In the genomic region with DNA sequence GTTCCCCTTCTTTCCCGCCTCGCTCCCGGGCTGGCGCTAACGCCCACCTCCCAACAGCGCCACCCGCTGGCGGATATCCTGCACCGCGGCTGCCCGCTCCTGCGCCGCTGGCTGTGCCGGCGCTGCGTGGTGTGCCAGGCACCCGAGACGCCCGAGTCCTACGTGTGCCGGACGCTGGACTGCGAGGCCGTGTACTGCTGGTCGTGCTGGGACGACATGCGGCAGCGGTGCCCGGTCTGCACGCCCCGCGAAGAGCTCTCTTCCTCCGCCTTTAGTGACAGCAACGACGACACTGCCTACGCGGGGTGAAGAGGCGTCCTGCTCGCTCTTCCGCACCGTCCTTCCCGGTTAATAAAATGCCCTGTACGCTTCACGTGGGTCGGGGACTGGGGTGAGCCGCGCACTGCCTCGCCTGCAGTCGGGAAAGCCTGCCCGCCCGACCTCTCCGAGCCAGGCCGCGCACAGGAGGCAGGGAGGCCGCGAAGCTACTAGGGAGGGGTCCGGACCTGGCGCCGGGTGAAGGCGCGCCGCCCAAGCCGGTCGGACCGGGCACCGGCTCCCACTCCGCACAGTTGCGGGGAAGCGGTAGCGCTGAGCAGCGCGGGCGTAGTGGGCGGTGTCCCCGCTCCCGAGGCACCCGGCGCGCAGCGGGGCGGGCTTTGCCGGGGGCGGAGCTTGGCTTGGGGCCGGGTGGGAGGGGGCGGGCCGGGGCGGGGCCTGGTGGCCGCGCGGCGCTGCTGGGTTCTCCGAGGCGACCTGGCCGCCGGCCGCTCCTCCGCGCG, we compare ENCODE assay signal across 1 cellular context.
A peak's percentile ranks its signal among the peaks of the same experiment; 100 is the strongest.
TF ChIP-seq lines count a peak whose summit lies in the region.

A gene with protein sequence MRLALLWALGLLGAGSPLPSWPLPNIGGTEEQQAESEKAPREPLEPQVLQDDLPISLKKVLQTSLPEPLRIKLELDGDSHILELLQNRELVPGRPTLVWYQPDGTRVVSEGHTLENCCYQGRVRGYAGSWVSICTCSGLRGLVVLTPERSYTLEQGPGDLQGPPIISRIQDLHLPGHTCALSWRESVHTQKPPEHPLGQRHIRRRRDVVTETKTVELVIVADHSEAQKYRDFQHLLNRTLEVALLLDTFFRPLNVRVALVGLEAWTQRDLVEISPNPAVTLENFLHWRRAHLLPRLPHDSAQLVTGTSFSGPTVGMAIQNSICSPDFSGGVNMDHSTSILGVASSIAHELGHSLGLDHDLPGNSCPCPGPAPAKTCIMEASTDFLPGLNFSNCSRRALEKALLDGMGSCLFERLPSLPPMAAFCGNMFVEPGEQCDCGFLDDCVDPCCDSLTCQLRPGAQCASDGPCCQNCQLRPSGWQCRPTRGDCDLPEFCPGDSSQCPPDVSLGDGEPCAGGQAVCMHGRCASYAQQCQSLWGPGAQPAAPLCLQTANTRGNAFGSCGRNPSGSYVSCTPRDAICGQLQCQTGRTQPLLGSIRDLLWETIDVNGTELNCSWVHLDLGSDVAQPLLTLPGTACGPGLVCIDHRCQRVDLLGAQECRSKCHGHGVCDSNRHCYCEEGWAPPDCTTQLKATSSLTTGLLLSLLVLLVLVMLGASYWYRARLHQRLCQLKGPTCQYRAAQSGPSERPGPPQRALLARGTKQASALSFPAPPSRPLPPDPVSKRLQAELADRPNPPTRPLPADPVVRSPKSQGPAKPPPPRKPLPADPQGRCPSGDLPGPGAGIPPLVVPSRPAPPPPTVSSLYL (plus strand): TSS at position 757 of the 782 bp plus-strand sequence. CDS start 71 bp downstream, outside the sequence.

TF ChIP-seq in K562, 482 proteins besides CTCF, POLR2A, EP300 and RAD21 (continued from another document and continues in another):
- TF ChIP-seq SAP30 (IDR thresholded peaks at IDR 0.05; ENCODE audit: borderline replicate concordance, insufficient read depth, low read depth, low read length, poor library complexity, severe bottlenecking) = peak; percentile 70
- no peak for TF ChIP-seq FOS (IDR thresholded peaks at IDR 0.05; ENCODE audit: extremely low read depth, insufficient read length)
- TF ChIP-seq HOXB6 (CRISPR knock-in tag; IDR thresholded peaks at IDR 0.05; ENCODE audit: borderline replicate concordance) = no peak
- no peak for TF ChIP-seq ZBTB1 (CRISPR knock-in tag; IDR thresholded peaks at IDR 0.05; ENCODE audit: borderline replicate concordance, low read depth)
- TF ChIP-seq, protein P1, sequence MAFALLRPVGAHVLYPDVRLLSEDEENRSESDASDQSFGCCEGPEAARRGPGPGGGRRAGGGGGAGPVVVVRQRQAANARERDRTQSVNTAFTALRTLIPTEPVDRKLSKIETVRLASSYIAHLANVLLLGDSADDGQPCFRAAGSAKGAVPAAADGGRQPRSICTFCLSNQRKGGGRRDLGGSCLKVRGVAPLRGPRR (CRISPR knock-in tag; IDR thresholded peaks at IDR 0.05) = no peak
- TF ChIP-seq SMARCE1 (IDR thresholded peaks at IDR 0.05) = peak; percentile 76
- TF ChIP-seq MAZ (CRISPR knock-in tag; conservative IDR thresholded peaks at IDR 0.05 in 1 of 2, IDR thresholded peaks at IDR 0.05 in 1 of 2) = peak; percentile 41 to 83; a peak in 3 of 4 replicates
- TF ChIP-seq CEBPB (tag; IDR thresholded peaks at IDR 0.05) = no peak
- no peak for TF ChIP-seq STAT5A (IDR thresholded peaks at IDR 0.05; ENCODE audit: borderline replicate concordance, low read length)
- no peak for TF ChIP-seq TCF7L2 (IDR thresholded peaks at IDR 0.05; ENCODE audit: low read depth, low read length)
- TF ChIP-seq, protein P2, sequence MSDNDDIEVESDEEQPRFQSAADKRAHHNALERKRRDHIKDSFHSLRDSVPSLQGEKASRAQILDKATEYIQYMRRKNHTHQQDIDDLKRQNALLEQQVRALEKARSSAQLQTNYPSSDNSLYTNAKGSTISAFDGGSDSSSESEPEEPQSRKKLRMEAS (CRISPR knock-in tag; IDR thresholded peaks at IDR 0.05) = peak; percentile 90
- peak; percentile 44; the same call in 1 of the 2 replicates for TF ChIP-seq ZNF263 (CRISPR knock-in tag; IDR thresholded peaks at IDR 0.05; ENCODE audit: borderline replicate concordance)
- TF ChIP-seq TARDBP (IDR thresholded peaks at IDR 0.05) = peak; percentile 23; the same call in 1 of the 2 replicates
- TF ChIP-seq L3MBTL2 (IDR thresholded peaks at IDR 0.05) = peak; percentile 89
- TF ChIP-seq, protein P3, sequence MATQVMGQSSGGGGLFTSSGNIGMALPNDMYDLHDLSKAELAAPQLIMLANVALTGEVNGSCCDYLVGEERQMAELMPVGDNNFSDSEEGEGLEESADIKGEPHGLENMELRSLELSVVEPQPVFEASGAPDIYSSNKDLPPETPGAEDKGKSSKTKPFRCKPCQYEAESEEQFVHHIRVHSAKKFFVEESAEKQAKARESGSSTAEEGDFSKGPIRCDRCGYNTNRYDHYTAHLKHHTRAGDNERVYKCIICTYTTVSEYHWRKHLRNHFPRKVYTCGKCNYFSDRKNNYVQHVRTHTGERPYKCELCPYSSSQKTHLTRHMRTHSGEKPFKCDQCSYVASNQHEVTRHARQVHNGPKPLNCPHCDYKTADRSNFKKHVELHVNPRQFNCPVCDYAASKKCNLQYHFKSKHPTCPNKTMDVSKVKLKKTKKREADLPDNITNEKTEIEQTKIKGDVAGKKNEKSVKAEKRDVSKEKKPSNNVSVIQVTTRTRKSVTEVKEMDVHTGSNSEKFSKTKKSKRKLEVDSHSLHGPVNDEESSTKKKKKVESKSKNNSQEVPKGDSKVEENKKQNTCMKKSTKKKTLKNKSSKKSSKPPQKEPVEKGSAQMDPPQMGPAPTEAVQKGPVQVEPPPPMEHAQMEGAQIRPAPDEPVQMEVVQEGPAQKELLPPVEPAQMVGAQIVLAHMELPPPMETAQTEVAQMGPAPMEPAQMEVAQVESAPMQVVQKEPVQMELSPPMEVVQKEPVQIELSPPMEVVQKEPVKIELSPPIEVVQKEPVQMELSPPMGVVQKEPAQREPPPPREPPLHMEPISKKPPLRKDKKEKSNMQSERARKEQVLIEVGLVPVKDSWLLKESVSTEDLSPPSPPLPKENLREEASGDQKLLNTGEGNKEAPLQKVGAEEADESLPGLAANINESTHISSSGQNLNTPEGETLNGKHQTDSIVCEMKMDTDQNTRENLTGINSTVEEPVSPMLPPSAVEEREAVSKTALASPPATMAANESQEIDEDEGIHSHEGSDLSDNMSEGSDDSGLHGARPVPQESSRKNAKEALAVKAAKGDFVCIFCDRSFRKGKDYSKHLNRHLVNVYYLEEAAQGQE (CRISPR knock-in tag; IDR thresholded peaks at IDR 0.05; ENCODE audit: low read depth) = 0 out of 2 replicates have a peak, but pooled peaks have one; percentile 19
- peak; percentile 97 for TF ChIP-seq SP1 (CRISPR knock-in tag; IDR thresholded peaks at IDR 0.05)
- TF ChIP-seq, protein P4, sequence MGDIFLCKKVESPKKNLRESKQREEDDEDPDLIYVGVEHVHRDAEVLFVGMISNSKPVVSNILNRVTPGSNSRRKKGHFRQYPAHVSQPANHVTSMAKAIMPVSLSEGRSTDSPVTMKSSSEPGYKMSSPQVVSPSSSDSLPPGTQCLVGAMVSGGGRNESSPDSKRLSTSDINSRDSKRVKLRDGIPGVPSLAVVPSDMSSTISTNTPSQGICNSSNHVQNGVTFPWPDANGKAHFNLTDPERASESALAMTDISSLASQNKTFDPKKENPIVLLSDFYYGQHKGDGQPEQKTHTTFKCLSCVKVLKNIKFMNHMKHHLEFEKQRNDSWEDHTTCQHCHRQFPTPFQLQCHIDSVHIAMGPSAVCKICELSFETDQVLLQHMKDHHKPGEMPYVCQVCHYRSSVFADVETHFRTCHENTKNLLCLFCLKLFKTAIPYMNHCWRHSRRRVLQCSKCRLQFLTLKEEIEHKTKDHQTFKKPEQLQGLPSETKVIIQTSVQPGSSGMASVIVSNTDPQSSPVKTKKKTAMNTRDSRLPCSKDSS (IDR thresholded peaks at IDR 0.05; ENCODE audit: low read depth, partially characterized antibody) = no peak
- peak; percentile 69; the same call in 1 of the 2 replicates for TF ChIP-seq EP400 (IDR thresholded peaks at IDR 0.05)
- TF ChIP-seq MCM5 (IDR thresholded peaks at IDR 0.05; ENCODE audit: low read depth) = no peak
- TF ChIP-seq ASH1L (IDR thresholded peaks at IDR 0.05; ENCODE audit: borderline replicate concordance, low read depth, partially characterized antibody) = no peak
- TF ChIP-seq HNRNPL (IDR thresholded peaks at IDR 0.05; ENCODE audit: low read depth, low read length) = peak; percentile 72
- TF ChIP-seq BRD9 (IDR thresholded peaks at IDR 0.05; ENCODE audit: low read depth, partially characterized antibody) = no peak
- TF ChIP-seq TAF1 (IDR thresholded peaks at IDR 0.05; ENCODE audit: control insufficient read depth, extremely low read depth, insufficient read depth, low read length, severe bottlenecking) = peak; percentile 56
- TF ChIP-seq, protein P5, sequence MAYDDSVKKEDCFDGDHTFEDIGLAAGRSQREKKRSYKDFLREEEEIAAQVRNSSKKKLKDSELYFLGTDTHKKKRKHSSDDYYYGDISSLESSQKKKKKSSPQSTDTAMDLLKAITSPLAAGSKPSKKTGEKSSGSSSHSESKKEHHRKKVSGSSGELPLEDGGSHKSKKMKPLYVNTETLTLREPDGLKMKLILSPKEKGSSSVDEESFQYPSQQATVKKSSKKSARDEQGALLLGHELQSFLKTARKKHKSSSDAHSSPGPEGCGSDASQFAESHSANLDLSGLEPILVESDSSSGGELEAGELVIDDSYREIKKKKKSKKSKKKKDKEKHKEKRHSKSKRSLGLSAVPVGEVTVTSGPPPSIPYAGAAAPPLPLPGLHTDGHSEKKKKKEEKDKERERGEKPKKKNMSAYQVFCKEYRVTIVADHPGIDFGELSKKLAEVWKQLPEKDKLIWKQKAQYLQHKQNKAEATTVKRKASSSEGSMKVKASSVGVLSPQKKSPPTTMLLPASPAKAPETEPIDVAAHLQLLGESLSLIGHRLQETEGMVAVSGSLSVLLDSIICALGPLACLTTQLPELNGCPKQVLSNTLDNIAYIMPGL (CRISPR knock-in tag; IDR thresholded peaks at IDR 0.05) = peak; percentile 87
- TF ChIP-seq, protein P6, sequence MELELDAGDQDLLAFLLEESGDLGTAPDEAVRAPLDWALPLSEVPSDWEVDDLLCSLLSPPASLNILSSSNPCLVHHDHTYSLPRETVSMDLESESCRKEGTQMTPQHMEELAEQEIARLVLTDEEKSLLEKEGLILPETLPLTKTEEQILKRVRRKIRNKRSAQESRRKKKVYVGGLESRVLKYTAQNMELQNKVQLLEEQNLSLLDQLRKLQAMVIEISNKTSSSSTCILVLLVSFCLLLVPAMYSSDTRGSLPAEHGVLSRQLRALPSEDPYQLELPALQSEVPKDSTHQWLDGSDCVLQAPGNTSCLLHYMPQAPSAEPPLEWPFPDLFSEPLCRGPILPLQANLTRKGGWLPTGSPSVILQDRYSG (tag; conservative IDR thresholded peaks at IDR 0.05; ENCODE audit: low read depth) = 0 out of 2 replicates have a peak, but pooled peaks have one; percentile 27
- TF ChIP-seq, protein P7, sequence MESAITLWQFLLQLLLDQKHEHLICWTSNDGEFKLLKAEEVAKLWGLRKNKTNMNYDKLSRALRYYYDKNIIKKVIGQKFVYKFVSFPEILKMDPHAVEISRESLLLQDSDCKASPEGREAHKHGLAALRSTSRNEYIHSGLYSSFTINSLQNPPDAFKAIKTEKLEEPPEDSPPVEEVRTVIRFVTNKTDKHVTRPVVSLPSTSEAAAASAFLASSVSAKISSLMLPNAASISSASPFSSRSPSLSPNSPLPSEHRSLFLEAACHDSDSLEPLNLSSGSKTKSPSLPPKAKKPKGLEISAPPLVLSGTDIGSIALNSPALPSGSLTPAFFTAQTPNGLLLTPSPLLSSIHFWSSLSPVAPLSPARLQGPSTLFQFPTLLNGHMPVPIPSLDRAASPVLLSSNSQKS (CRISPR knock-in tag; IDR thresholded peaks at IDR 0.05) = no peak
- 0 out of 2 replicates have a peak, but pooled peaks have one; percentile 51 for TF ChIP-seq NR3C1 (CRISPR knock-in tag; IDR thresholded peaks at IDR 0.05)
- TF ChIP-seq ZNF764 (CRISPR knock-in tag; IDR thresholded peaks at IDR 0.05; ENCODE audit: low read depth) = no peak
- TF ChIP-seq CHCHD3 (CRISPR knock-in tag; IDR thresholded peaks at IDR 0.05) = no peak
- no peak for TF ChIP-seq SP2 (IDR thresholded peaks at IDR 0.05; ENCODE audit: extremely low read depth, low read depth, low read length, poor library complexity, severe bottlenecking)
- TF ChIP-seq, protein P8, sequence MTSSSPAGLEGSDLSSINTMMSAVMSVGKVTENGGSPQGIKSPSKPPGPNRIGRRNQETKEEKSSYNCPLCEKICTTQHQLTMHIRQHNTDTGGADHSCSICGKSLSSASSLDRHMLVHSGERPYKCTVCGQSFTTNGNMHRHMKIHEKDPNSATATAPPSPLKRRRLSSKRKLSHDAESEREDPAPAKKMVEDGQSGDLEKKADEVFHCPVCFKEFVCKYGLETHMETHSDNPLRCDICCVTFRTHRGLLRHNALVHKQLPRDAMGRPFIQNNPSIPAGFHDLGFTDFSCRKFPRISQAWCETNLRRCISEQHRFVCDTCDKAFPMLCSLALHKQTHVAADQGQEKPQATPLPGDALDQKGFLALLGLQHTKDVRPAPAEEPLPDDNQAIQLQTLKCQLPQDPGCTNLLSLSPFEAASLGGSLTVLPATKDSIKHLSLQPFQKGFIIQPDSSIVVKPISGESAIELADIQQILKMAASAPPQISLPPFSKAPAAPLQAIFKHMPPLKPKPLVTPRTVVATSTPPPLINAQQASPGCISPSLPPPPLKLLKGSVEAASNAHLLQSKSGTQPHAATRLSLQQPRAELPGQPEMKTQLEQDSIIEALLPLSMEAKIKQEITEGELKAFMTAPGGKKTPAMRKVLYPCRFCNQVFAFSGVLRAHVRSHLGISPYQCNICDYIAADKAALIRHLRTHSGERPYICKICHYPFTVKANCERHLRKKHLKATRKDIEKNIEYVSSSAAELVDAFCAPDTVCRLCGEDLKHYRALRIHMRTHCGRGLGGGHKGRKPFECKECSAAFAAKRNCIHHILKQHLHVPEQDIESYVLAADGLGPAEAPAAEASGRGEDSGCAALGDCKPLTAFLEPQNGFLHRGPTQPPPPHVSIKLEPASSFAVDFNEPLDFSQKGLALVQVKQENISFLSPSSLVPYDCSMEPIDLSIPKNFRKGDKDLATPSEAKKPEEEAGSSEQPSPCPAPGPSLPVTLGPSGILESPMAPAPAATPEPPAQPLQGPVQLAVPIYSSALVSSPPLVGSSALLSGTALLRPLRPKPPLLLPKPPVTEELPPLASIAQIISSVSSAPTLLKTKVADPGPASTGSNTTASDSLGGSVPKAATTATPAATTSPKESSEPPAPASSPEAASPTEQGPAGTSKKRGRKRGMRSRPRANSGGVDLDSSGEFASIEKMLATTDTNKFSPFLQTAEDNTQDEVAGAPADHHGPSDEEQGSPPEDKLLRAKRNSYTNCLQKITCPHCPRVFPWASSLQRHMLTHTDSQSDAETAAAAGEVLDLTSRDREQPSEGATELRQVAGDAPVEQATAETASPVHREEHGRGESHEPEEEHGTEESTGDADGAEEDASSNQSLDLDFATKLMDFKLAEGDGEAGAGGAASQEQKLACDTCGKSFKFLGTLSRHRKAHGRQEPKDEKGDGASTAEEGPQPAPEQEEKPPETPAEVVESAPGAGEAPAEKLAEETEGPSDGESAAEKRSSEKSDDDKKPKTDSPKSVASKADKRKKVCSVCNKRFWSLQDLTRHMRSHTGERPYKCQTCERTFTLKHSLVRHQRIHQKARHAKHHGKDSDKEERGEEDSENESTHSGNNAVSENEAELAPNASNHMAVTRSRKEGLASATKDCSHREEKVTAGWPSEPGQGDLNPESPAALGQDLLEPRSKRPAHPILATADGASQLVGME (CRISPR knock-in tag; IDR thresholded peaks at IDR 0.05) = 0 out of 2 replicates have a peak, but pooled peaks have one; percentile 10
- TF ChIP-seq MECOM (CRISPR knock-in tag; IDR thresholded peaks at IDR 0.05) = no peak
- TF ChIP-seq ZFP1 (CRISPR knock-in tag; IDR thresholded peaks at IDR 0.05) = no peak
- TF ChIP-seq SMAD4 (CRISPR knock-in tag; conservative IDR thresholded peaks at IDR 0.05) = no peak; the same call in 1 of the 2 replicates
- 0 out of 4 replicates have a peak, but pooled peaks of 1 of the 2 experiments have one; percentile 45 for TF ChIP-seq TBL1XR1 (IDR thresholded peaks at IDR 0.05; ENCODE audit: low read length in 2 of 2)
- TF ChIP-seq KLF16 (IDR thresholded peaks at IDR 0.05) = 0 out of 2 replicates have a peak, but pooled peaks have one; percentile 17
- no peak for TF ChIP-seq BMI1 (IDR thresholded peaks at IDR 0.05; ENCODE audit: low read length)
- TF ChIP-seq TCFL5 (CRISPR knock-in tag; conservative IDR thresholded peaks at IDR 0.05) = no peak
- TF ChIP-seq TAF9B (IDR thresholded peaks at IDR 0.05; ENCODE audit: partially characterized antibody) = no peak
